In the genomic region with DNA sequence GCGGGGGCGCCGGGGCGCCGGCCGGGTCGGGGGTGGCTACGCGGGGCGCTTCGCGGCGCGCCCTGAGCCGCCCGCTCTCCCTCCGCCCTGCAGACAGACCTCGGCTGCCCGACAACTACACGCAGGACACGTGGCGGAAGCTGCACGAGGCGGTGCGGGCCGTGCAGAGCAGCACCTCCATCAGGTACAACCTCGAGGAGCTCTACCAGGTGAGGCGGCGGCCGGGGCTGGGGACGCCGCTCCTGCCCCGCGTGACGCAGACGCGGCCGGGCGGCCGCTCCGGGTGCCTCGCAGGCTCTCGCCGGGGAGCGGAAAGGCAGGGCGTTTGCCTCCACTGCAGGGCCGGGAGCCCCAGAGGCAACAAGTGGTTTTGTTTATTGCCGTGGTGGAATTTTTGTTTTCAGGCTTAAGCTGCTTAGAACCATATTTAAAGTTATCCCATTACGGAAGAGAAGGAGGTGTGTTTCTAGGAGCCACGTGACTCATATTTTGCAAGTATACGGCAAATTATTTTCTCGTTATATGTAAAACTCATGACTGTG, we compare ENCODE assay signal across 1 cellular context.
A peak's percentile ranks its signal among the peaks of the same experiment; 100 is the strongest.
TF ChIP-seq lines count a peak whose summit lies in the region.

No MANE protein-coding gene starts in this region.

TF ChIP-seq in HepG2, 621 proteins besides CTCF, POLR2A, EP300 and RAD21 (continued from another document and continues in another):
- TF ChIP-seq, protein P1, sequence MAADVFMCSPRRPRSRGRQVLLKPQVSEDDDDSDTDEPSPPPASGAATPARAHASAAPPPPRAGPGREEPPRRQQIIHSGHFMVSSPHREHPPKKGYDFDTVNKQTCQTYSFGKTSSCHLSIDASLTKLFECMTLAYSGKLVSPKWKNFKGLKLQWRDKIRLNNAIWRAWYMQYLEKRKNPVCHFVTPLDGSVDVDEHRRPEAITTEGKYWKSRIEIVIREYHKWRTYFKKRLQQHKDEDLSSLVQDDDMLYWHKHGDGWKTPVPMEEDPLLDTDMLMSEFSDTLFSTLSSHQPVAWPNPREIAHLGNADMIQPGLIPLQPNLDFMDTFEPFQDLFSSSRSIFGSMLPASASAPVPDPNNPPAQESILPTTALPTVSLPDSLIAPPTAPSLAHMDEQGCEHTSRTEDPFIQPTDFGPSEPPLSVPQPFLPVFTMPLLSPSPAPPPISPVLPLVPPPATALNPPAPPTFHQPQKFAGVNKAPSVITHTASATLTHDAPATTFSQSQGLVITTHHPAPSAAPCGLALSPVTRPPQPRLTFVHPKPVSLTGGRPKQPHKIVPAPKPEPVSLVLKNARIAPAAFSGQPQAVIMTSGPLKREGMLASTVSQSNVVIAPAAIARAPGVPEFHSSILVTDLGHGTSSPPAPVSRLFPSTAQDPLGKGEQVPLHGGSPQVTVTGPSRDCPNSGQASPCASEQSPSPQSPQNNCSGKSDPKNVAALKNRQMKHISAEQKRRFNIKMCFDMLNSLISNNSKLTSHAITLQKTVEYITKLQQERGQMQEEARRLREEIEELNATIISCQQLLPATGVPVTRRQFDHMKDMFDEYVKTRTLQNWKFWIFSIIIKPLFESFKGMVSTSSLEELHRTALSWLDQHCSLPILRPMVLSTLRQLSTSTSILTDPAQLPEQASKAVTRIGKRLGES (CRISPR knock-in tag; IDR thresholded peaks at IDR 0.05; ENCODE audit: borderline replicate concordance) = peak; percentile 83; the same call in 1 of the 2 replicates
- TF ChIP-seq FOSL1 (CRISPR knock-in tag; IDR thresholded peaks at IDR 0.05; ENCODE audit: borderline replicate concordance) = no peak
- peak; percentile 93 for TF ChIP-seq ATF7-NPFF (CRISPR knock-in tag; IDR thresholded peaks at IDR 0.05; ENCODE audit: low read depth)
- no peak for TF ChIP-seq NR2C2 (CRISPR knock-in tag; IDR thresholded peaks at IDR 0.05; ENCODE audit: borderline replicate concordance)
- TF ChIP-seq LCORL (IDR thresholded peaks at IDR 0.05) = no peak
- no peak for TF ChIP-seq LCORL (CRISPR knock-in tag; IDR thresholded peaks at IDR 0.05)
- no peak for TF ChIP-seq RFX5 (IDR thresholded peaks at IDR 0.05; ENCODE audit: low read depth, low read length)
- TF ChIP-seq, protein P2, sequence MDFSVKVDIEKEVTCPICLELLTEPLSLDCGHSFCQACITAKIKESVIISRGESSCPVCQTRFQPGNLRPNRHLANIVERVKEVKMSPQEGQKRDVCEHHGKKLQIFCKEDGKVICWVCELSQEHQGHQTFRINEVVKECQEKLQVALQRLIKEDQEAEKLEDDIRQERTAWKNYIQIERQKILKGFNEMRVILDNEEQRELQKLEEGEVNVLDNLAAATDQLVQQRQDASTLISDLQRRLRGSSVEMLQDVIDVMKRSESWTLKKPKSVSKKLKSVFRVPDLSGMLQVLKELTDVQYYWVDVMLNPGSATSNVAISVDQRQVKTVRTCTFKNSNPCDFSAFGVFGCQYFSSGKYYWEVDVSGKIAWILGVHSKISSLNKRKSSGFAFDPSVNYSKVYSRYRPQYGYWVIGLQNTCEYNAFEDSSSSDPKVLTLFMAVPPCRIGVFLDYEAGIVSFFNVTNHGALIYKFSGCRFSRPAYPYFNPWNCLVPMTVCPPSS (IDR thresholded peaks at IDR 0.05) = no peak
- TF ChIP-seq, protein P3, sequence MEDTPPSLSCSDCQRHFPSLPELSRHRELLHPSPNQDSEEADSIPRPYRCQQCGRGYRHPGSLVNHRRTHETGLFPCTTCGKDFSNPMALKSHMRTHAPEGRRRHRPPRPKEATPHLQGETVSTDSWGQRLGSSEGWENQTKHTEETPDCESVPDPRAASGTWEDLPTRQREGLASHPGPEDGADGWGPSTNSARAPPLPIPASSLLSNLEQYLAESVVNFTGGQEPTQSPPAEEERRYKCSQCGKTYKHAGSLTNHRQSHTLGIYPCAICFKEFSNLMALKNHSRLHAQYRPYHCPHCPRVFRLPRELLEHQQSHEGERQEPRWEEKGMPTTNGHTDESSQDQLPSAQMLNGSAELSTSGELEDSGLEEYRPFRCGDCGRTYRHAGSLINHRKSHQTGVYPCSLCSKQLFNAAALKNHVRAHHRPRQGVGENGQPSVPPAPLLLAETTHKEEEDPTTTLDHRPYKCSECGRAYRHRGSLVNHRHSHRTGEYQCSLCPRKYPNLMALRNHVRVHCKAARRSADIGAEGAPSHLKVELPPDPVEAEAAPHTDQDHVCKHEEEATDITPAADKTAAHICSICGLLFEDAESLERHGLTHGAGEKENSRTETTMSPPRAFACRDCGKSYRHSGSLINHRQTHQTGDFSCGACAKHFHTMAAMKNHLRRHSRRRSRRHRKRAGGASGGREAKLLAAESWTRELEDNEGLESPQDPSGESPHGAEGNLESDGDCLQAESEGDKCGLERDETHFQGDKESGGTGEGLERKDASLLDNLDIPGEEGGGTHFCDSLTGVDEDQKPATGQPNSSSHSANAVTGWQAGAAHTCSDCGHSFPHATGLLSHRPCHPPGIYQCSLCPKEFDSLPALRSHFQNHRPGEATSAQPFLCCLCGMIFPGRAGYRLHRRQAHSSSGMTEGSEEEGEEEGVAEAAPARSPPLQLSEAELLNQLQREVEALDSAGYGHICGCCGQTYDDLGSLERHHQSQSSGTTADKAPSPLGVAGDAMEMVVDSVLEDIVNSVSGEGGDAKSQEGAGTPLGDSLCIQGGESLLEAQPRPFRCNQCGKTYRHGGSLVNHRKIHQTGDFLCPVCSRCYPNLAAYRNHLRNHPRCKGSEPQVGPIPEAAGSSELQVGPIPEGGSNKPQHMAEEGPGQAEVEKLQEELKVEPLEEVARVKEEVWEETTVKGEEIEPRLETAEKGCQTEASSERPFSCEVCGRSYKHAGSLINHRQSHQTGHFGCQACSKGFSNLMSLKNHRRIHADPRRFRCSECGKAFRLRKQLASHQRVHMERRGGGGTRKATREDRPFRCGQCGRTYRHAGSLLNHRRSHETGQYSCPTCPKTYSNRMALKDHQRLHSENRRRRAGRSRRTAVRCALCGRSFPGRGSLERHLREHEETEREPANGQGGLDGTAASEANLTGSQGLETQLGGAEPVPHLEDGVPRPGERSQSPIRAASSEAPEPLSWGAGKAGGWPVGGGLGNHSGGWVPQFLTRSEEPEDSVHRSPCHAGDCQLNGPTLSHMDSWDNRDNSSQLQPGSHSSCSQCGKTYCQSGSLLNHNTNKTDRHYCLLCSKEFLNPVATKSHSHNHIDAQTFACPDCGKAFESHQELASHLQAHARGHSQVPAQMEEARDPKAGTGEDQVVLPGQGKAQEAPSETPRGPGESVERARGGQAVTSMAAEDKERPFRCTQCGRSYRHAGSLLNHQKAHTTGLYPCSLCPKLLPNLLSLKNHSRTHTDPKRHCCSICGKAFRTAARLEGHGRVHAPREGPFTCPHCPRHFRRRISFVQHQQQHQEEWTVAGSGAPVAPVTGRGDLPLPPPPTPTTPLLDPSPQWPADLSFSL (CRISPR knock-in tag; IDR thresholded peaks at IDR 0.05) = no peak
- TF ChIP-seq, protein P4, sequence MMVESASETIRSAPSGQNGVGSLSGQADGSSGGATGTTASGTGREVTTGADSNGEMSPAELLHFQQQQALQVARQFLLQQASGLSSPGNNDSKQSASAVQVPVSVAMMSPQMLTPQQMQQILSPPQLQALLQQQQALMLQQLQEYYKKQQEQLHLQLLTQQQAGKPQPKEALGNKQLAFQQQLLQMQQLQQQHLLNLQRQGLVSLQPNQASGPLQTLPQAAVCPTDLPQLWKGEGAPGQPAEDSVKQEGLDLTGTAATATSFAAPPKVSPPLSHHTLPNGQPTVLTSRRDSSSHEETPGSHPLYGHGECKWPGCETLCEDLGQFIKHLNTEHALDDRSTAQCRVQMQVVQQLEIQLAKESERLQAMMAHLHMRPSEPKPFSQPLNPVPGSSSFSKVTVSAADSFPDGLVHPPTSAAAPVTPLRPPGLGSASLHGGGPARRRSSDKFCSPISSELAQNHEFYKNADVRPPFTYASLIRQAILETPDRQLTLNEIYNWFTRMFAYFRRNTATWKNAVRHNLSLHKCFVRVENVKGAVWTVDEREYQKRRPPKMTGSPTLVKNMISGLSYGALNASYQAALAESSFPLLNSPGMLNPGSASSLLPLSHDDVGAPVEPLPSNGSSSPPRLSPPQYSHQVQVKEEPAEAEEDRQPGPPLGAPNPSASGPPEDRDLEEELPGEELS (CRISPR knock-in tag; IDR thresholded peaks at IDR 0.05) = no peak
- 0 out of 2 replicates have a peak, but pooled peaks have one; percentile 66 for TF ChIP-seq AHR (CRISPR knock-in tag; IDR thresholded peaks at IDR 0.05)
- TF ChIP-seq U2AF2 (IDR thresholded peaks at IDR 0.05; ENCODE audit: low read depth, low read length) = no peak
- TF ChIP-seq NFE2L2 (IDR thresholded peaks at IDR 0.05; ENCODE audit: low read length) = no peak
- TF ChIP-seq, protein P5, sequence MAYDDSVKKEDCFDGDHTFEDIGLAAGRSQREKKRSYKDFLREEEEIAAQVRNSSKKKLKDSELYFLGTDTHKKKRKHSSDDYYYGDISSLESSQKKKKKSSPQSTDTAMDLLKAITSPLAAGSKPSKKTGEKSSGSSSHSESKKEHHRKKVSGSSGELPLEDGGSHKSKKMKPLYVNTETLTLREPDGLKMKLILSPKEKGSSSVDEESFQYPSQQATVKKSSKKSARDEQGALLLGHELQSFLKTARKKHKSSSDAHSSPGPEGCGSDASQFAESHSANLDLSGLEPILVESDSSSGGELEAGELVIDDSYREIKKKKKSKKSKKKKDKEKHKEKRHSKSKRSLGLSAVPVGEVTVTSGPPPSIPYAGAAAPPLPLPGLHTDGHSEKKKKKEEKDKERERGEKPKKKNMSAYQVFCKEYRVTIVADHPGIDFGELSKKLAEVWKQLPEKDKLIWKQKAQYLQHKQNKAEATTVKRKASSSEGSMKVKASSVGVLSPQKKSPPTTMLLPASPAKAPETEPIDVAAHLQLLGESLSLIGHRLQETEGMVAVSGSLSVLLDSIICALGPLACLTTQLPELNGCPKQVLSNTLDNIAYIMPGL (CRISPR knock-in tag; IDR thresholded peaks at IDR 0.05; ENCODE audit: borderline replicate concordance in 1 of 2, low read depth in 1 of 2) = no peak
- TF ChIP-seq, protein P6, sequence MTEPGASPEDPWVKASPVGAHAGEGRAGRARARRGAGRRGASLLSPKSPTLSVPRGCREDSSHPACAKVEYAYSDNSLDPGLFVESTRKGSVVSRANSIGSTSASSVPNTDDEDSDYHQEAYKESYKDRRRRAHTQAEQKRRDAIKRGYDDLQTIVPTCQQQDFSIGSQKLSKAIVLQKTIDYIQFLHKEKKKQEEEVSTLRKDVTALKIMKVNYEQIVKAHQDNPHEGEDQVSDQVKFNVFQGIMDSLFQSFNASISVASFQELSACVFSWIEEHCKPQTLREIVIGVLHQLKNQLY (CRISPR knock-in tag; IDR thresholded peaks at IDR 0.05) = no peak
- peak; percentile 45; the same call in 1 of the 2 replicates for TF ChIP-seq REXO4 (CRISPR knock-in tag; IDR thresholded peaks at IDR 0.05; ENCODE audit: borderline replicate concordance)
- TF ChIP-seq, protein P7, sequence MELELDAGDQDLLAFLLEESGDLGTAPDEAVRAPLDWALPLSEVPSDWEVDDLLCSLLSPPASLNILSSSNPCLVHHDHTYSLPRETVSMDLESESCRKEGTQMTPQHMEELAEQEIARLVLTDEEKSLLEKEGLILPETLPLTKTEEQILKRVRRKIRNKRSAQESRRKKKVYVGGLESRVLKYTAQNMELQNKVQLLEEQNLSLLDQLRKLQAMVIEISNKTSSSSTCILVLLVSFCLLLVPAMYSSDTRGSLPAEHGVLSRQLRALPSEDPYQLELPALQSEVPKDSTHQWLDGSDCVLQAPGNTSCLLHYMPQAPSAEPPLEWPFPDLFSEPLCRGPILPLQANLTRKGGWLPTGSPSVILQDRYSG (CRISPR knock-in tag; IDR thresholded peaks at IDR 0.05) = no peak
- TF ChIP-seq, protein P8, sequence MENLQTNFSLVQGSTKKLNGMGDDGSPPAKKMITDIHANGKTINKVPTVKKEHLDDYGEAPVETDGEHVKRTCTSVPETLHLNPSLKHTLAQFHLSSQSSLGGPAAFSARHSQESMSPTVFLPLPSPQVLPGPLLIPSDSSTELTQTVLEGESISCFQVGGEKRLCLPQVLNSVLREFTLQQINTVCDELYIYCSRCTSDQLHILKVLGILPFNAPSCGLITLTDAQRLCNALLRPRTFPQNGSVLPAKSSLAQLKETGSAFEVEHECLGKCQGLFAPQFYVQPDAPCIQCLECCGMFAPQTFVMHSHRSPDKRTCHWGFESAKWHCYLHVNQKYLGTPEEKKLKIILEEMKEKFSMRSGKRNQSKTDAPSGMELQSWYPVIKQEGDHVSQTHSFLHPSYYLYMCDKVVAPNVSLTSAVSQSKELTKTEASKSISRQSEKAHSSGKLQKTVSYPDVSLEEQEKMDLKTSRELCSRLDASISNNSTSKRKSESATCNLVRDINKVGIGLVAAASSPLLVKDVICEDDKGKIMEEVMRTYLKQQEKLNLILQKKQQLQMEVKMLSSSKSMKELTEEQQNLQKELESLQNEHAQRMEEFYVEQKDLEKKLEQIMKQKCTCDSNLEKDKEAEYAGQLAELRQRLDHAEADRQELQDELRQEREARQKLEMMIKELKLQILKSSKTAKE (CRISPR knock-in tag; IDR thresholded peaks at IDR 0.05; ENCODE audit: borderline replicate concordance) = peak; percentile 51; the same call in 1 of the 2 replicates
- no peak for TF ChIP-seq ZFP1 (CRISPR knock-in tag; IDR thresholded peaks at IDR 0.05)
- TF ChIP-seq, protein P9, sequence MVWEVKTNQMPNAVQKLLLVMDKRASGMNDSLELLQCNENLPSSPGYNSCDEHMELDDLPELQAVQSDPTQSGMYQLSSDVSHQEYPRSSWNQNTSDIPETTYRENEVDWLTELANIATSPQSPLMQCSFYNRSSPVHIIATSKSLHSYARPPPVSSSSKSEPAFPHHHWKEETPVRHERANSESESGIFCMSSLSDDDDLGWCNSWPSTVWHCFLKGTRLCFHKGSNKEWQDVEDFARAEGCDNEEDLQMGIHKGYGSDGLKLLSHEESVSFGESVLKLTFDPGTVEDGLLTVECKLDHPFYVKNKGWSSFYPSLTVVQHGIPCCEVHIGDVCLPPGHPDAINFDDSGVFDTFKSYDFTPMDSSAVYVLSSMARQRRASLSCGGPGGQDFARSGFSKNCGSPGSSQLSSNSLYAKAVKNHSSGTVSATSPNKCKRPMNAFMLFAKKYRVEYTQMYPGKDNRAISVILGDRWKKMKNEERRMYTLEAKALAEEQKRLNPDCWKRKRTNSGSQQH (CRISPR knock-in tag; IDR thresholded peaks at IDR 0.05; ENCODE audit: low read depth) = no peak
- TF ChIP-seq, protein P10, sequence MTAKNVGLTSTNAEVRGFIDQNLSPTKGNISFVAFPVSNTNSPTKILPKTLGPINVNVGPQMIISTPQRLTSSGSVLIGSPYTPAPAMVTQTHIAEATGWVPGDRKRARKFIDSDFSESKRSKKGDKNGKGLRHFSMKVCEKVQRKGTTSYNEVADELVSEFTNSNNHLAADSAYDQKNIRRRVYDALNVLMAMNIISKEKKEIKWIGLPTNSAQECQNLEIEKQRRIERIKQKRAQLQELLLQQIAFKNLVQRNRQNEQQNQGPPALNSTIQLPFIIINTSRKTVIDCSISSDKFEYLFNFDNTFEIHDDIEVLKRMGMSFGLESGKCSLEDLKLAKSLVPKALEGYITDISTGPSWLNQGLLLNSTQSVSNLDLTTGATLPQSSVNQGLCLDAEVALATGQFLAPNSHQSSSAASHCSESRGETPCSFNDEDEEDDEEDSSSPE (CRISPR knock-in tag; IDR thresholded peaks at IDR 0.05) = peak; percentile 82
- no peak for TF ChIP-seq CREM (IDR thresholded peaks at IDR 0.05)
- no peak for TF ChIP-seq CREM (CRISPR knock-in tag; IDR thresholded peaks at IDR 0.05)
- no peak for TF ChIP-seq ZNF644 (CRISPR knock-in tag; IDR thresholded peaks at IDR 0.05; ENCODE audit: low read depth)
- TF ChIP-seq TEAD2 (CRISPR knock-in tag; IDR thresholded peaks at IDR 0.05) = no peak
